In the genomic region with DNA sequence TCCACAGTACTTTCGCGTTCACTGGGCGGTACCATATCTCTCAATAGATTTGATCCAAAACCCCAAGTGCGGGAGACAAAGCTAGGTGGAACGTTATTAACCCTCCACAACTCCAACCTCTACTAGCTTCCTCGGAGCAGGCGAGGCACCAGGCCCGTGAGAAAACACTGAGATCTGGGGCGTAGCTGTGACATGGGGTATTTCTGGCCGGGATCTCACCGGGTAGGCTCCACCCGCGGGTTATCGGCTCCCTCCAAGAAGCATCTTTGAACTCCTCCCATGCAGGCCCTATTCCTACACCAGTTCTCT, we compare ENCODE assay signal across 8 cellular contexts. TPM values are rescaled to one million over a fixed set of nuclear protein-coding genes. Genes with fewer than 3 reads are reported as not detected.
DNase-seq lines count a peak whose midpoint lies in the region; ATAC-seq, FAIRE-seq and TF ChIP-seq lines count a peak whose summit lies in the region.

No MANE protein-coding gene starts in this region.

- 4% methylated on average over 11 of the region's 14 CpGs for WGBS in A549 (ENCODE audit: missing lambda C conversion rate)

- POLR2A ChIA-PET in A549 (lab: Yijun Ruan, JAX) = no interaction called here

- H3K27me3 Mint-ChIP-seq in T-helper 2 cell treated with Interferon-gamma antibody and Interleukin-4, amounts not matched to agents 5 μg/mL and 100 μg/mL, for 36 hours (ENCODE audit: low read depth) = peaks cover 18% of the 10 kb centered on the region
- peaks cover 8% of the 10 kb centered on the region for H3K27me3 Mint-ChIP-seq in progenitor cell of endocrine pancreas

- ATAC-seq in A549 = peak; percentile 81 to 86
- ATAC-seq in GM18520 (IDR thresholded peaks at IDR 0.05; ENCODE audit: unreplicated experiment) = peak; percentile 31
- peak; percentile 61 for ATAC-seq in HG02943 (IDR thresholded peaks at IDR 0.05; ENCODE audit: low read depth, unreplicated experiment)

- no peak for TF ChIP-seq CTCF in A549 (IDR thresholded peaks at IDR 0.05)
- TF ChIP-seq CTCF in fibroblast of villous mesenchyme (IDR thresholded peaks at IDR 0.05; ENCODE audit: insufficient read depth, low read depth, low read length) = no peak
- no peak for TF ChIP-seq CTCF in progenitor cell of endocrine pancreas (IDR thresholded peaks at IDR 0.05; ENCODE audit: unreplicated experiment)

- CTCF ChIA-PET in A549 (lab: Yijun Ruan, JAX) = interaction anchor here (1.4 kb wide), 1 partner anchor 20 kb away, joined by 3 read pairs; no protein-coding TSS in a partner anchor

- peak overlapping the region; percentile 74 to 93 for H3K27ac ChIP-seq in A549

- peak overlapping the region; percentile 88 for H3K4me2 ChIP-seq in A549

- H3K9me3 ChIP-seq in A549 = no peaks in the 10 kb centered on the region

- no peak for TF ChIP-seq POLR2A in A549 (IDR thresholded peaks at IDR 0.05; ENCODE audit: low read length)

- no peak for TF ChIP-seq RAD21 in A549 (conservative IDR thresholded peaks at IDR 0.05 in 1 of 2, IDR thresholded peaks at IDR 0.05 in 1 of 2)

- no peak for TF ChIP-seq EP300 in A549 (IDR thresholded peaks at IDR 0.05)

- H3K4me1 ChIP-seq in A549 = peaks cover 7% of the 10 kb centered on the region; the same call in 1 of the 3 replicates

- peaks cover 29% of the 10 kb centered on the region for H3K4me1 Mint-ChIP-seq in T-helper 2 cell treated with Interferon-gamma antibody and Interleukin-4, amounts not matched to agents 5 μg/mL and 100 μg/mL, for 36 hours (ENCODE audit: low read depth)
- H3K4me1 Mint-ChIP-seq in progenitor cell of endocrine pancreas (ENCODE audit: low read depth) = peaks cover 10% of the 10 kb centered on the region

- FAIRE-seq in A549 (lab: Jason Lieb, UNC) = no peak

- peak overlapping the region; percentile 94 for H3K27ac Mint-ChIP-seq in T-helper 2 cell treated with Interferon-gamma antibody and Interleukin-4, amounts not matched to agents 5 μg/mL and 100 μg/mL, for 36 hours
- H3K27ac Mint-ChIP-seq in progenitor cell of endocrine pancreas = peak overlapping the region; percentile 92

- DNase-seq in A549 (ENCODE audit: low read depth in 1 of 2, low spot score in 1 of 2) = peak in 1 of 2 experiments; percentile 76
- no peak for DNase-seq in T-helper 2 cell treated with Interferon-gamma antibody and Interleukin-4, amounts not matched to agents 5 μg/mL and 100 μg/mL, for 36 hours (ENCODE audit: low spot score)
- DNase-seq in fibroblast of villous mesenchyme (ENCODE audit: low read depth) = no peak
- peak; percentile 14 for DNase-seq in progenitor cell of endocrine pancreas (ENCODE audit: low spot score, unreplicated experiment)
- no peak for DNase-seq in A172 (ENCODE audit: low spot score)
- DNase-seq in NCI-H1694 treated with DMSO at 0.1 percent for 48 hours (lab: John Stamatoyannopoulos, UW) = no peak

- H3K4me3 ChIP-seq in A549 (peak overlapping the region; percentile 82), fibroblast of villous mesenchyme (ENCODE audit: low read depth, low read length) (peak overlapping the region; percentile 86)

- H3K4me3 Mint-ChIP-seq in T-helper 2 cell treated with Interferon-gamma antibody and Interleukin-4, amounts not matched to agents 5 μg/mL and 100 μg/mL, for 36 hours = peak overlapping the region; percentile 99
- H3K4me3 Mint-ChIP-seq in progenitor cell of endocrine pancreas (ENCODE audit: low read depth) = peak overlapping the region; percentile 95

- no peaks in the 10 kb centered on the region for H3K9me3 Mint-ChIP-seq in T-helper 2 cell treated with Interferon-gamma antibody and Interleukin-4, amounts not matched to agents 5 μg/mL and 100 μg/mL, for 36 hours
- no peaks in the 10 kb centered on the region for H3K9me3 Mint-ChIP-seq in progenitor cell of endocrine pancreas (ENCODE audit: low read depth)

- H3K36me3 Mint-ChIP-seq in T-helper 2 cell treated with Interferon-gamma antibody and Interleukin-4, amounts not matched to agents 5 μg/mL and 100 μg/mL, for 36 hours (ENCODE audit: low read depth) = peaks cover 8% of the 10 kb centered on the region
- H3K36me3 Mint-ChIP-seq in progenitor cell of endocrine pancreas (ENCODE audit: insufficient read depth) = no peaks in the 10 kb centered on the region

TF ChIP-seq in A549, 52 proteins besides CTCF, POLR2A, EP300 and RAD21:
- TF ChIP-seq EHMT2 (IDR thresholded peaks at IDR 0.05; ENCODE audit: low read depth) (peak; percentile 83), ZNF302 (CRISPR knock-in tag; IDR thresholded peaks at IDR 0.05) (no peak)

RNA-seq across cellular contexts. Expression of a gene that starts 0.3 kb away (rescaled TPM):
- polyA plus RNA-seq in A549 (2011; rRNA removed) (32.5 and 41.7 TPM in 2 replicates), A549 (2017; fragmentation: RNase III; extraction: RNeasy Plus Mini Kit Qiagen cat#74134 plus additional on column Dnase treatment) (28.1 to 29.2 TPM (median 28.2 TPM) in 3 replicates)
- polyA plus RNA-seq in A549 (2012; cell fraction: cytosol; rRNA removed) = 12.8 and 17.2 TPM in 2 replicates
- 7.9 and 8.4 TPM in 2 replicates for polyA plus RNA-seq in A549 (2012; cell fraction: nucleus; rRNA removed)
- 11.6 and 15.3 TPM in 2 replicates for polyA minus RNA-seq in A549 (2011; rRNA and poly(A)+ RNA removed)
- total RNA-seq in fibroblast of villous mesenchyme (95.7 and 106 TPM in 2 replicates), progenitor cell of endocrine pancreas (42.0 and 42.1 TPM in 2 replicates)
- 109 and 112 TPM in 2 replicates for total RNA-seq in A172 (2014; rRNA removed; shearing (Covaris generic))

RNA-seq across cellular contexts. Expression of a gene that starts 12.0 kb away (rescaled TPM):
- polyA plus RNA-seq in A549 (2011; rRNA removed) = 0.39 TPM in 1 of 2 replicates, not detected in the other
- polyA plus RNA-seq in A549 (2012; cell fraction: cytosol; rRNA removed) = not detected in 2 replicates
- polyA plus RNA-seq in A549 (2012; cell fraction: nucleus; rRNA removed) = not detected in 2 replicates
- polyA plus RNA-seq in A549 (2017; fragmentation: RNase III; extraction: RNeasy Plus Mini Kit Qiagen cat#74134 plus additional on column Dnase treatment) = 0.12 to 0.17 TPM (median 0.16 TPM) in 3 replicates
- polyA minus RNA-seq in A549 (2011; rRNA and poly(A)+ RNA removed) = 1.1 TPM in 1 of 2 replicates, not detected in the other
- 1.3 TPM in 2 replicates for total RNA-seq in fibroblast of villous mesenchyme
- 7.1 and 8.4 TPM in 2 replicates for total RNA-seq in progenitor cell of endocrine pancreas
- 0.14 and 1.5 TPM in 2 replicates for total RNA-seq in A172 (2014; rRNA removed; shearing (Covaris generic))

Comparison
In these comparisons a context has a peak if more than half of its experiments do, and no peak if none do; other contexts are left out.
1. ATAC-seq: peak in every context shown above with its lines; median percentile 84 in A549; 61 in HG02943; 31 in GM18520.